18 cellular contexts compared by ENCODE assay signal in the genomic region with DNA sequence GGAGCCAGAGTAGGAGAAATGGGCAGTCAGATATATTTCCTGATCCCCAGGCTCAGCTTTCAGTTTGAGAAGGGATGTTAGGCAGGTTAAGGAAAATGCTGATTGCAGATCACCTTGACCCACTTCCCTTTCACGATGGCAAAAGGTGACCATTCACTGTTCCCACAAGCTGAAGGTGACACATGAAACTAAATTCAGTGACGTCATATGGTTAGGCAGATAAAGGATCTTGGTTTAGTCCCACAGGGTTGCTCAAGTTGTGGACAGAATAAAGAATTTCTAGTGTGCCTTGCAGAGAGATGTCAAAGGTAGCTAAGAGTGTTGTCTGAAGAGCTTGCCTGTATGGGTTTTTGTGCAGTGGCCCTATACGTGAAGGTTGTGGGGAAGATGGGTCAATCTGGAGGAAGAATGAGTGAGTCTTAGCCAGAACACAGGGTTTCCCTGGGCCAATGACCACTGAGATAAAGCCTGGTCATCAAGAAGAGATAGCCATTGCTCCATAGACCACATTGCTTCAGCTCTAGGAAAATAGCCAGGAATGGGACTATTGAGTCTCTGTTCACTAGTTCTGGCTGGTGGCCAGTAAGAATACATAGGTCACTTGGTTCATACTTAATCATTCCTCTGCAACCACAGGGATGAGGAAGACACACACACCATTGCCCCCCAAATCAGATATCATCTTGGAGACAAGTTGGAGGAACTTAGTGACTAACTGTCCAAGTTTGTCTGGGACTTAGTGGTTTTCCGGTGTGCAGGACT.
DNase-seq lines count a peak whose midpoint lies in the region; ATAC-seq, FAIRE-seq and TF ChIP-seq lines count a peak whose summit lies in the region.
"Had no signal": no experiment of that assay in that cellular context is flagged by ENCODE, and none has a peak within 500 bp of the region (broad histone marks: within the 10 kb centered on the region; RNA-seq: fewer than 3 reads in every experiment).

No MANE protein-coding gene starts in this region.

- peak overlapping the region; percentile 97 for H2AK5ac ChIP-seq in IMR-90 (ENCODE audit: low read depth, low read length)

- 100% methylated on average over 1 of the region's 4 CpGs; no CpG with 5 or more reads in 1 of the 2 experiments for WGBS in IMR-90 (ENCODE audit: extremely low coverage in 2 of 2, insufficient read length in 1 of 2), 2 experiments
- 41% methylated on average over 4 of the region's 4 CpGs for WGBS in right lobe of liver (ENCODE audit: insufficient coverage, low coverage, low lambda C conversion rate, missing lambda C conversion rate)

- CTCF ChIA-PET in IMR-90 (lab: Yijun Ruan, JAX) = no interaction called here
- CTCF ChIA-PET in CD4-positive, alpha-beta memory T cell (lab: Charles Lee; ENCODE audit: partially characterized antibody) = no interaction called here

- peak overlapping the region; percentile 76 for H3K4ac ChIP-seq in IMR-90 (ENCODE audit: low read depth, low read length)

- H4K5ac ChIP-seq in IMR-90 (ENCODE audit: low read depth, low read length) = peak overlapping the region; percentile 58; the same call in 1 of the 2 replicates

- peak overlapping the region; percentile 89; the same call in 1 of the 2 replicates for H2BK20ac ChIP-seq in IMR-90 (ENCODE audit: low read depth, low read length)

- H3K4me1 ChIP-seq in IMR-90 (ENCODE audit: control insufficient read depth, insufficient read depth, low read length) (peaks cover 10% of the 10 kb centered on the region), right lobe of liver (peaks cover 0 to 21% (median 6%) of the 10 kb centered on the region in 4 donors), gastrocnemius medialis (no peaks in the 10 kb centered on the region)
- no peaks in the 10 kb centered on the region for H3K4me1 ChIP-seq in CD4-positive, alpha-beta memory T cell (ENCODE audit: insufficient read depth, low read length)
- H3K4me1 ChIP-seq: BLaER1 had no signal

- peak overlapping the region; percentile 66 for H4K91ac ChIP-seq in IMR-90 (ENCODE audit: insufficient read depth, low read depth, low read length)

- no peak for TF ChIP-seq POLR2A in IMR-90 (IDR thresholded peaks at IDR 0.05; ENCODE audit: low read depth, low read length)
- no peak for TF ChIP-seq POLR2A in right lobe of liver (IDR thresholded peaks at IDR 0.05)
- TF ChIP-seq POLR2A in gastrocnemius medialis (IDR thresholded peaks at IDR 0.05) = no peak

- peaks cover 8% of the 10 kb centered on the region for H3K9me1 ChIP-seq in IMR-90 (ENCODE audit: insufficient read depth, low read length)

- H3K9ac ChIP-seq in IMR-90 (ENCODE audit: low read depth, low read length) = no peak overlapping the region
- H3K9ac ChIP-seq: BLaER1 had no signal

- no peak overlapping the region for H3K4me3 Mint-ChIP-seq in CD4-positive, alpha-beta memory T cell
- H3K4me3 Mint-ChIP-seq: activated CD4-positive, alpha-beta T cell treated with anti-CD3 and anti-CD28 coated beads for 36 hours; activated naive CD8-positive, alpha-beta T cell treated with anti-CD3 and anti-CD28 coated beads, Interleukin-2, amount 50 U/mL, for 24 hours; activated T-cell treated with anti-CD3 and anti-CD28 coated beads, Interleukin-2, amount 50 U/mL, for 4 hours had no signal

- H2BK15ac ChIP-seq in IMR-90 (ENCODE audit: low read depth, low read length) = peak overlapping the region; percentile 45; the same call in 2 of the 3 replicates

- POLR2A ChIA-PET in IMR-90 (lab: Charles Lee; ENCODE audit: unreplicated experiment) = no interaction called here
- POLR2A ChIA-PET in CD4-positive, alpha-beta memory T cell (lab: Charles Lee; ENCODE audit: partially characterized antibody) = no interaction called here

- BruUV-seq in IMR-90 (replicated peaks; lab: Mats Ljungman, UMichigan) = no TSS peak

- peak; percentile 90 for DNase-seq in AG10803 (ENCODE audit: low read depth)
- DNase-seq in IMR-90 = peak; percentile 91
- no peak for DNase-seq in bronchial epithelial cell (ENCODE audit: low read depth)
- DNase-seq in right lobe of liver = no peak
- no peak for DNase-seq in SIG-M5 (lab: John Stamatoyannopoulos, UW)
- no peak for DNase-seq in NCI-H146 treated with DMSO at 0.1 percent for 48 hours (lab: John Stamatoyannopoulos, UW; ENCODE audit: unreplicated experiment)
- no peak for DNase-seq in gastrocnemius medialis
- no peak for DNase-seq in CD4-positive, alpha-beta memory T cell
- DNase-seq: activated CD4-positive, alpha-beta T cell treated with anti-CD3 and anti-CD28 coated beads for 36 hours; activated naive CD8-positive, alpha-beta T cell treated with anti-CD3 and anti-CD28 coated beads, Interleukin-2, amount 50 U/mL, for 24 hours; activated T-cell treated with anti-CD3 and anti-CD28 coated beads, Interleukin-2, amount 50 U/mL, for 4 hours; mucosa of descending colon; NCI-H146; NCI-H526; posterior cingulate gyrus; stimulated activated CD4-positive, alpha-beta T cell treated with anti-CD3 and anti-CD28 coated beads, Interleukin-12 subunit alpha, Interleukin-12 subunit beta, amount 100 ng/mL, for 4 hours had no signal

- H3K18ac ChIP-seq in IMR-90 (ENCODE audit: low read depth, low read length) = peak overlapping the region; percentile 86; the same call in 1 of the 2 replicates

- no peak for TF ChIP-seq RAD21 in IMR-90 (IDR thresholded peaks at IDR 0.05; ENCODE audit: low read length)

- FAIRE-seq in bronchial epithelial cell (lab: Jason Lieb, UNC) = peak; percentile 82
- FAIRE-seq: keratinocyte had no signal

- H3K56ac ChIP-seq in IMR-90 (ENCODE audit: extremely low read depth, insufficient read depth, low read length) = peak overlapping the region; percentile 51; the same call in 1 of the 2 replicates

- H2AK9ac ChIP-seq in IMR-90 (replicated peaks; ENCODE audit: low read depth, low read length, poor library complexity) = peak overlapping the region; percentile 48

- H3K4me3 ChIP-seq in AG10803 (ENCODE audit: low read length) (no peak overlapping the region), IMR-90 (ENCODE audit: insufficient read depth, low read depth, low read length) (no peak overlapping the region), bronchial epithelial cell (ENCODE audit: low read depth, low read length) (no peak overlapping the region), right lobe of liver (no peak overlapping the region), gastrocnemius medialis (no peak overlapping the region)
- H3K4me3 ChIP-seq in CD4-positive, alpha-beta memory T cell (ENCODE audit: low read length in 2 of 2) = no peak overlapping the region
- H3K4me3 ChIP-seq: BLaER1, mucosa of descending colon had no signal

- H3K27me3 Mint-ChIP-seq in CD4-positive, alpha-beta memory T cell = peaks cover 9 to 10% of the 10 kb centered on the region in 2 donors

- intact Hi-C loops in IMR-90 (cut with micrococcal nuclease) (no loop called here), right lobe of liver (cut with DNase I) (no loop called here), gastrocnemius medialis (cut with DNase I; ENCODE audit: low total_unique reads) (no loop called here)
- intact Hi-C loops in CD4-positive, alpha-beta memory T cell (cut with micrococcal nuclease) = no loop called here

- in situ Hi-C loops in IMR-90 (cut with MboI; ENCODE audit: low sequenced_read_pairs) = no loop called here
- in situ Hi-C loops in gastrocnemius medialis (cut with MboI; ENCODE audit: low sequenced_read_pairs in 4 of 4) = no loop called here

- H4K20me1 ChIP-seq in IMR-90 (ENCODE audit: insufficient read depth, low read length) = peaks cover 5% of the 10 kb centered on the region; the same call in 1 of the 2 replicates
- H4K20me1 ChIP-seq: BLaER1 had no signal

- no peak overlapping the region for H3K27ac ChIP-seq in IMR-90 (ENCODE audit: insufficient read depth, low read length)
- H3K27ac ChIP-seq in right lobe of liver = no peak overlapping the region
- no peak overlapping the region for H3K27ac ChIP-seq in gastrocnemius medialis
- no peak overlapping the region for H3K27ac ChIP-seq in CD4-positive, alpha-beta memory T cell (ENCODE audit: low read depth, low read length)
- H3K27ac ChIP-seq: BLaER1 had no signal

- peak; percentile 82 for ATAC-seq in IMR-90 (ENCODE audit: low read depth)
- peak in 3 of 4 donors; percentile 54 to 83 (median 57) for ATAC-seq in right lobe of liver
- ATAC-seq in gastrocnemius medialis = no peak
- ATAC-seq: activated CD4-positive, alpha-beta T cell treated with anti-CD3 and anti-CD28 coated beads for 36 hours; activated naive CD8-positive, alpha-beta T cell treated with anti-CD3 and anti-CD28 coated beads, Interleukin-2, amount 50 U/mL, for 24 hours; activated T-cell treated with anti-CD3 and anti-CD28 coated beads, Interleukin-2, amount 50 U/mL, for 4 hours; mucosa of descending colon had no signal

- peaks cover 3% of the 10 kb centered on the region; the same call in 1 of the 2 replicates for H3K9me3 ChIP-seq in IMR-90 (ENCODE audit: control insufficient read depth, insufficient read depth, low read length)
- H3K9me3 ChIP-seq in right lobe of liver = no peaks in the 10 kb centered on the region
- no peaks in the 10 kb centered on the region for H3K9me3 ChIP-seq in gastrocnemius medialis
- H3K9me3 ChIP-seq in CD4-positive, alpha-beta memory T cell (ENCODE audit: control insufficient read depth in 1 of 2, low read length in 2 of 2) = no peaks in the 10 kb centered on the region

- H3K79me1 ChIP-seq in IMR-90 (ENCODE audit: low read depth in 1 of 2, low read length in 2 of 2) = no peaks in the 10 kb centered on the region

- H3K9me3 Mint-ChIP-seq in CD4-positive, alpha-beta memory T cell = peaks cover 0 to 27% (median 18%) of the 10 kb centered on the region in 8 donors

- no peak overlapping the region for H2AFZ ChIP-seq in IMR-90 (replicated peaks; ENCODE audit: low read length, poor library complexity)

- H4K8ac ChIP-seq in IMR-90 (ENCODE audit: low read depth in 2 of 2, low read length in 2 of 2) = peak overlapping the region; percentile 10 to 35; a peak in 2 of 4 replicates

- H2BK120ac ChIP-seq in IMR-90 (ENCODE audit: low read depth, low read length) = peak overlapping the region; percentile 78

- dilution Hi-C loops in IMR-90 (cut with HindIII; ENCODE audit: low sequenced_read_pairs, unreplicated experiment) = no loop called here

- TF ChIP-seq CTCF in AG10803 (conservative IDR thresholded peaks at IDR 0.05; ENCODE audit: low read length) (no peak), IMR-90 (conservative IDR thresholded peaks at IDR 0.05; ENCODE audit: low read depth, low read length) (no peak), bronchial epithelial cell (IDR thresholded peaks at IDR 0.05; ENCODE audit: insufficient read depth, low read length, severe bottlenecking) (no peak), right lobe of liver (IDR thresholded peaks at IDR 0.05) (no peak), gastrocnemius medialis (IDR thresholded peaks at IDR 0.05 in 4 of 5, conservative IDR thresholded peaks at IDR 0.05 in 1 of 5) (no peak)

- peak overlapping the region; percentile 70; the same call in 1 of the 2 replicates for H3K23ac ChIP-seq in IMR-90 (ENCODE audit: low read depth, low read length)

- no peaks in the 10 kb centered on the region for H3K36me3 Mint-ChIP-seq in CD4-positive, alpha-beta memory T cell

- H3K27me3 ChIP-seq in IMR-90 (ENCODE audit: control insufficient read depth, insufficient read depth, low read length) = no peaks in the 10 kb centered on the region
- no peaks in the 10 kb centered on the region for H3K27me3 ChIP-seq in bronchial epithelial cell (ENCODE audit: control insufficient read depth, insufficient read depth, low read length)
- no peaks in the 10 kb centered on the region for H3K27me3 ChIP-seq in right lobe of liver
- H3K27me3 ChIP-seq in gastrocnemius medialis = no peaks in the 10 kb centered on the region
- no peaks in the 10 kb centered on the region for H3K27me3 ChIP-seq in CD4-positive, alpha-beta memory T cell (ENCODE audit: insufficient read depth, low read length)
- H3K27me3 ChIP-seq: BLaER1 had no signal

- no peak overlapping the region for H3K27ac Mint-ChIP-seq in CD4-positive, alpha-beta memory T cell
- H3K27ac Mint-ChIP-seq: activated CD4-positive, alpha-beta T cell treated with anti-CD3 and anti-CD28 coated beads for 36 hours; activated naive CD8-positive, alpha-beta T cell treated with anti-CD3 and anti-CD28 coated beads, Interleukin-2, amount 50 U/mL, for 24 hours had no signal

- no peaks in the 10 kb centered on the region for H3K4me1 Mint-ChIP-seq in CD4-positive, alpha-beta memory T cell
- H3K4me1 Mint-ChIP-seq: activated CD4-positive, alpha-beta T cell treated with anti-CD3 and anti-CD28 coated beads for 36 hours; activated naive CD8-positive, alpha-beta T cell treated with anti-CD3 and anti-CD28 coated beads, Interleukin-2, amount 50 U/mL, for 24 hours had no signal

- peak overlapping the region; percentile 91 for H3K14ac ChIP-seq in IMR-90 (replicated peaks; ENCODE audit: low read depth, low read length)

- H2BK5ac ChIP-seq in IMR-90 (ENCODE audit: low read depth, low read length, poor library complexity, severe bottlenecking) = no peak overlapping the region

- H3K36me3 ChIP-seq in IMR-90 (ENCODE audit: control insufficient read depth, insufficient read depth, low read length) = no peaks in the 10 kb centered on the region
- no peaks in the 10 kb centered on the region for H3K36me3 ChIP-seq in bronchial epithelial cell (ENCODE audit: control insufficient read depth, insufficient read depth, low read length)
- no peaks in the 10 kb centered on the region for H3K36me3 ChIP-seq in right lobe of liver
- no peaks in the 10 kb centered on the region for H3K36me3 ChIP-seq in gastrocnemius medialis
- no peaks in the 10 kb centered on the region for H3K36me3 ChIP-seq in CD4-positive, alpha-beta memory T cell (ENCODE audit: insufficient read depth, low read length)
- H3K36me3 ChIP-seq: BLaER1 had no signal

- peak overlapping the region; percentile 33; the same call in 1 of the 2 replicates for H3K4me2 ChIP-seq in IMR-90 (ENCODE audit: low read depth, low read length)
- H3K4me2 ChIP-seq: BLaER1 had no signal

Comparison
In these comparisons a context has a peak if more than half of its experiments do, and no peak if none do; other contexts are left out.
1. DNase-seq: peak in AG10803 (single experiment) and IMR-90 (single experiment); none in bronchial epithelial cell (single experiment), right lobe of liver (0 of 3), SIG-M5 (single experiment), NCI-H146 treated with DMSO at 0.1 percent for 48 hours (single experiment), gastrocnemius medialis (0 of 2) and CD4-positive, alpha-beta memory T cell (0 of 5).
2. ATAC-seq: peak in IMR-90 (single experiment) and right lobe of liver (3 of 4); none in gastrocnemius medialis (0 of 2).